In the genomic region with DNA sequence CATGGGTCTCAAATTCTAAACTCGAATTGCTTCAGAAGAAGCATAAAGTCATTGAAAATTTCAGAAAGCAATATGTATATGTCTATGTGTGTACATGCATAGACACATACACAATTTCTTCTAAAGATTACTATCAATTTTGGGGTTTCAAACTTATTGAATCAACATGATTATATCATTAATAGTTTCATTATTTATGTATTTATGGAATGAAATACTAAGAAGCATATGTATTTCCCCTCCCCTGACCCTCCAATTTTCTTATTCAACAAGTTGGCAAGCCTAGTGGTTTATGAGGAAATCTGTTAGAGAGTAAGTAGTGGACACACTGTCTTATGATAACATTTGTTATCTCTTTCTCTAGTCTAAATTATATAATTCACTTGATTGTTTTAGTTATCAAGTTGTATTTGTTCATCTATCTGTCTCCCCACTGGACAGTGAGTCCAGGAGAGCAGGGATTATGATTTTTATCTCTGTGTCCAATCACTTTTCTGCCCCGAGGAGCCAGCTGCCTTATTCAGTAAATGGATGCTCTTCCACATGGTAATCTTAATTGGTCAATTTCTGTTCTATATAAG, we compare ENCODE assay signal across 4 cellular contexts. TPM values are rescaled to one million over a fixed set of nuclear protein-coding genes. Genes with fewer than 3 reads are reported as not detected.
"Had no signal": no experiment of that assay in that cellular context is flagged by ENCODE, and none has a peak within 500 bp of the region (broad histone marks: within the 10 kb centered on the region; RNA-seq: fewer than 3 reads in every experiment).

No MANE protein-coding gene starts in this region.

RNA-seq across cellular contexts. Expression of a gene that starts 17.3 kb away (rescaled TPM):
- polyA plus RNA-seq: HepG2, IgD-negative memory B cell, IMR-90, K562 had no signal
